In the genomic region with DNA sequence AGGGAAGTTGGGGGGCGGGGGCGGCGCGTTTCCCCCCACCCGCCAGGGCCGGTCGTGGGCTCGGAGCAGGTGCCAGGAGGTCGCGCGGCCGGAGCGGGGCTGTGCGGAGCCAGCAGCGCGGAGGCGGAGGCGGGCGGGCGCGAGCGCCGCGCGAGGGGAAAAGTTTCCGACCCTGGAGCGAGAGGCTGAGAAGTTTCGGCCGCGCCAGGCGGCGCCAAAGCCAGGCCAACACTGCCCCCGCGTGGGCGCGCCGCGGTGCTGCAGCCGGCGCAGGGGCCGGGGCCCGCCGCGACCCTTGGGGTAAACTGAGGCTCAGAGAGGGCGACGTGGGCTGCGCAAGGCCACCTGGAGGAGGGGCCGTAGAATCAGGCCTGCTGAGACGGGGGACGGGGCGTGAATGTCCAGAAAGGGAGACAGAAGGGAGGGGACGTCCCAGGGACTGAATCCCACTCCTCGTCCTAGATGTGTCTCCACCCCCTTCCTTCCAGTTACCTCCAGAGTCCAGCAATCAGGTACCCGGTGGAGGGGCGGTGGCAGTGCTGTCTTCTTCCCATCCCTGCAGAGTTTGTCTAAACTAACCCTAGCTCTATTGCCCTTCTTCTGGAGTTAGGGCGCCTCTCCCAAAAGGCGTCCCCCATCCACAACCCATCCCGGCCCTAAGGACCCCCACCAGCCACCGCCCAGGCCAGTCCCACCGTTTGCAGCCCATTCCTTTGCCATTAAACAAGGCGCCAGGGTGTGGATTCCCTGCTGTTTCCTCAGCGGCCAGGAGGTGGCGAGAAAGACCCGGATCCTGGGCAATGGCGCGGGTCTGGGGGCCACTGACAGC, we compare ENCODE assay signal across 1 cellular context.
TF ChIP-seq lines count a peak whose summit lies in the region.

No MANE protein-coding gene starts in this region.

TF ChIP-seq in HEK293, 187 proteins besides CTCF, POLR2A, EP300 and RAD21 (continued from another document and continues in another):
- no peak for TF ChIP-seq ZNF140 (tag by site-specific recombination; IDR thresholded peaks at IDR 0.05)
- TF ChIP-seq, protein P1, sequence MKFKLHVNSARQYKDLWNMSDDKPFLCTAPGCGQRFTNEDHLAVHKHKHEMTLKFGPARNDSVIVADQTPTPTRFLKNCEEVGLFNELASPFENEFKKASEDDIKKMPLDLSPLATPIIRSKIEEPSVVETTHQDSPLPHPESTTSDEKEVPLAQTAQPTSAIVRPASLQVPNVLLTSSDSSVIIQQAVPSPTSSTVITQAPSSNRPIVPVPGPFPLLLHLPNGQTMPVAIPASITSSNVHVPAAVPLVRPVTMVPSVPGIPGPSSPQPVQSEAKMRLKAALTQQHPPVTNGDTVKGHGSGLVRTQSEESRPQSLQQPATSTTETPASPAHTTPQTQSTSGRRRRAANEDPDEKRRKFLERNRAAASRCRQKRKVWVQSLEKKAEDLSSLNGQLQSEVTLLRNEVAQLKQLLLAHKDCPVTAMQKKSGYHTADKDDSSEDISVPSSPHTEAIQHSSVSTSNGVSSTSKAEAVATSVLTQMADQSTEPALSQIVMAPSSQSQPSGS (tag by site-specific recombination; IDR thresholded peaks at IDR 0.05; ENCODE audit: low read depth): no peak
- TF ChIP-seq OVOL3 (tag by site-specific recombination; IDR thresholded peaks at IDR 0.05): no peak
- TF ChIP-seq, protein P2, sequence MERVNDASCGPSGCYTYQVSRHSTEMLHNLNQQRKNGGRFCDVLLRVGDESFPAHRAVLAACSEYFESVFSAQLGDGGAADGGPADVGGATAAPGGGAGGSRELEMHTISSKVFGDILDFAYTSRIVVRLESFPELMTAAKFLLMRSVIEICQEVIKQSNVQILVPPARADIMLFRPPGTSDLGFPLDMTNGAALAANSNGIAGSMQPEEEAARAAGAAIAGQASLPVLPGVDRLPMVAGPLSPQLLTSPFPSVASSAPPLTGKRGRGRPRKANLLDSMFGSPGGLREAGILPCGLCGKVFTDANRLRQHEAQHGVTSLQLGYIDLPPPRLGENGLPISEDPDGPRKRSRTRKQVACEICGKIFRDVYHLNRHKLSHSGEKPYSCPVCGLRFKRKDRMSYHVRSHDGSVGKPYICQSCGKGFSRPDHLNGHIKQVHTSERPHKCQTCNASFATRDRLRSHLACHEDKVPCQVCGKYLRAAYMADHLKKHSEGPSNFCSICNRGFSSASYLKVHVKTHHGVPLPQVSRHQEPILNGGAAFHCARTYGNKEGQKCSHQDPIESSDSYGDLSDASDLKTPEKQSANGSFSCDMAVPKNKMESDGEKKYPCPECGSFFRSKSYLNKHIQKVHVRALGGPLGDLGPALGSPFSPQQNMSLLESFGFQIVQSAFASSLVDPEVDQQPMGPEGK (tag by site-specific recombination; IDR thresholded peaks at IDR 0.05): peak; percentile 86
- no peak for TF ChIP-seq ZNF792 (tag by site-specific recombination; IDR thresholded peaks at IDR 0.05)
- TF ChIP-seq, protein P3, sequence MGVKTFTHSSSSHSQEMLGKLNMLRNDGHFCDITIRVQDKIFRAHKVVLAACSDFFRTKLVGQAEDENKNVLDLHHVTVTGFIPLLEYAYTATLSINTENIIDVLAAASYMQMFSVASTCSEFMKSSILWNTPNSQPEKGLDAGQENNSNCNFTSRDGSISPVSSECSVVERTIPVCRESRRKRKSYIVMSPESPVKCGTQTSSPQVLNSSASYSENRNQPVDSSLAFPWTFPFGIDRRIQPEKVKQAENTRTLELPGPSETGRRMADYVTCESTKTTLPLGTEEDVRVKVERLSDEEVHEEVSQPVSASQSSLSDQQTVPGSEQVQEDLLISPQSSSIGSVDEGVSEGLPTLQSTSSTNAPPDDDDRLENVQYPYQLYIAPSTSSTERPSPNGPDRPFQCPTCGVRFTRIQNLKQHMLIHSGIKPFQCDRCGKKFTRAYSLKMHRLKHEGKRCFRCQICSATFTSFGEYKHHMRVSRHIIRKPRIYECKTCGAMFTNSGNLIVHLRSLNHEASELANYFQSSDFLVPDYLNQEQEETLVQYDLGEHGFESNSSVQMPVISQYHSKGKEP (tag by site-specific recombination; IDR thresholded peaks at IDR 0.05): no peak
- TF ChIP-seq ZNF292 (tag by site-specific recombination; IDR thresholded peaks at IDR 0.05; ENCODE audit: borderline replicate concordance, low read depth): no peak
- peak; percentile 74; the same call in 1 of the 2 replicates for TF ChIP-seq ZNF561 (tag by site-specific recombination; IDR thresholded peaks at IDR 0.05; ENCODE audit: borderline replicate concordance)
- no peak for TF ChIP-seq ZNF404 (tag by site-specific recombination; IDR thresholded peaks at IDR 0.05)
- TF ChIP-seq, protein P4, sequence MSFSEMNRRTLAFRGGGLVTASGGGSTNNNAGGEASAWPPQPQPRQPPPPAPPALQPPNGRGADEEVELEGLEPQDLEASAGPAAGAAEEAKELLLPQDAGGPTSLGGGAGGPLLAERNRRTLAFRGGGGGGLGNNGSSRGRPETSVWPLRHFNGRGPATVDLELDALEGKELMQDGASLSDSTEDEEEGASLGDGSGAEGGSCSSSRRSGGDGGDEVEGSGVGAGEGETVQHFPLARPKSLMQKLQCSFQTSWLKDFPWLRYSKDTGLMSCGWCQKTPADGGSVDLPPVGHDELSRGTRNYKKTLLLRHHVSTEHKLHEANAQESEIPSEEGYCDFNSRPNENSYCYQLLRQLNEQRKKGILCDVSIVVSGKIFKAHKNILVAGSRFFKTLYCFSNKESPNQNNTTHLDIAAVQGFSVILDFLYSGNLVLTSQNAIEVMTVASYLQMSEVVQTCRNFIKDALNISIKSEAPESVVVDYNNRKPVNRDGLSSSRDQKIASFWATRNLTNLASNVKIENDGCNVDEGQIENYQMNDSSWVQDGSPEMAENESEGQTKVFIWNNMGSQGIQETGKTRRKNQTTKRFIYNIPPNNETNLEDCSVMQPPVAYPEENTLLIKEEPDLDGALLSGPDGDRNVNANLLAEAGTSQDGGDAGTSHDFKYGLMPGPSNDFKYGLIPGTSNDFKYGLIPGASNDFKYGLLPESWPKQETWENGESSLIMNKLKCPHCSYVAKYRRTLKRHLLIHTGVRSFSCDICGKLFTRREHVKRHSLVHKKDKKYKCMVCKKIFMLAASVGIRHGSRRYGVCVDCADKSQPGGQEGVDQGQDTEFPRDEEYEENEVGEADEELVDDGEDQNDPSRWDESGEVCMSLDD (tag by site-specific recombination; IDR thresholded peaks at IDR 0.05): peak; percentile 71; the same call in 1 of the 2 replicates
- TF ChIP-seq ZNF19 (tag by site-specific recombination; IDR thresholded peaks at IDR 0.05; ENCODE audit: low read depth): no peak
- TF ChIP-seq GLIS2 (tag by site-specific recombination; IDR thresholded peaks at IDR 0.05): no peak
- no peak for TF ChIP-seq ZNF626 (tag by site-specific recombination; IDR thresholded peaks at IDR 0.05)
- TF ChIP-seq, protein P5, sequence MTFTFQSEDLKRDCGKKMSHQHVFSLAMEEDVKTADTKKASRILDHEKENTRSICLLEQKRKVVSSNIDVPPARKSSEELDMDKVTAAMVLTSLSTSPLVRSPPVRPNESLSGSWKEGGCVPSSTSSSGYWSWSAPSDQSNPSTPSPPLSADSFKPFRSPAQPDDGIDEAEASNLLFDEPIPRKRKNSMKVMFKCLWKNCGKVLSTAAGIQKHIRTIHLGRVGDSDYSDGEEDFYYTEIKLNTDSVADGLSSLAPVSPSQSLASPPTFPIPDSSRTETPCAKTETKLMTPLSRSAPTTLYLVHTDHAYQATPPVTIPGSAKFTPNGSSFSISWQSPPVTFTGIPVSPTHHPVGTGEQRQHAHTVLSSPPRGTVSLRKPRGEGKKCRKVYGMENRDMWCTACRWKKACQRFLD (tag by site-specific recombination; IDR thresholded peaks at IDR 0.05): no peak
- TF ChIP-seq, protein P6, sequence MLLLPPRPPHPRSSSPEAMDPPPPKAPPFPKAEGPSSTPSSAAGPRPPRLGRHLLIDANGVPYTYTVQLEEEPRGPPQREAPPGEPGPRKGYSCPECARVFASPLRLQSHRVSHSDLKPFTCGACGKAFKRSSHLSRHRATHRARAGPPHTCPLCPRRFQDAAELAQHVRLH (tag by site-specific recombination; IDR thresholded peaks at IDR 0.05): no peak
- TF ChIP-seq ZNF37A (tag by site-specific recombination; IDR thresholded peaks at IDR 0.05): no peak
- TF ChIP-seq, protein P7, sequence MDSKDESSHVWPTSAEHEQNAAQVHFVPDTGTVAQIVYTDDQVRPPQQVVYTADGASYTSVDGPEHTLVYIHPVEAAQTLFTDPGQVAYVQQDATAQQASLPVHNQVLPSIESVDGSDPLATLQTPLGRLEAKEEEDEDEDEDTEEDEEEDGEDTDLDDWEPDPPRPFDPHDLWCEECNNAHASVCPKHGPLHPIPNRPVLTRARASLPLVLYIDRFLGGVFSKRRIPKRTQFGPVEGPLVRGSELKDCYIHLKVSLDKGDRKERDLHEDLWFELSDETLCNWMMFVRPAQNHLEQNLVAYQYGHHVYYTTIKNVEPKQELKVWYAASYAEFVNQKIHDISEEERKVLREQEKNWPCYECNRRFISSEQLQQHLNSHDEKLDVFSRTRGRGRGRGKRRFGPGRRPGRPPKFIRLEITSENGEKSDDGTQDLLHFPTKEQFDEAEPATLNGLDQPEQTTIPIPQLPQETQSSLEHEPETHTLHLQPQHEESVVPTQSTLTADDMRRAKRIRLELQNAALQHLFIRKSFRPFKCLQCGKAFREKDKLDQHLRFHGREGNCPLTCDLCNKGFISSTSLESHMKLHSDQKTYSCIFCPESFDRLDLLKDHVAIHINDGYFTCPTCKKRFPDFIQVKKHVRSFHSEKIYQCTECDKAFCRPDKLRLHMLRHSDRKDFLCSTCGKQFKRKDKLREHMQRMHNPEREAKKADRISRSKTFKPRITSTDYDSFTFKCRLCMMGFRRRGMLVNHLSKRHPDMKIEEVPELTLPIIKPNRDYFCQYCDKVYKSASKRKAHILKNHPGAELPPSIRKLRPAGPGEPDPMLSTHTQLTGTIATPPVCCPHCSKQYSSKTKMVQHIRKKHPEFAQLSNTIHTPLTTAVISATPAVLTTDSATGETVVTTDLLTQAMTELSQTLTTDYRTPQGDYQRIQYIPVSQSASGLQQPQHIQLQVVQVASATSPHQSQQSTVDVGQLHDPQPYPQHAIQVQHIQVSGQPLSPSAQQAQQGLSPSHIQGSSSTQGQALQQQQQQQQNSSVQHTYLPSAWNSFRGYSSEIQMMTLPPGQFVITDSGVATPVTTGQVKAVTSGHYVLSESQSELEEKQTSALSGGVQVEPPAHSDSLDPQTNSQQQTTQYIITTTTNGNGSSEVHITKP (tag by site-specific recombination; IDR thresholded peaks at IDR 0.05): peak; percentile 50; the same call in 1 of the 2 replicates
- TF ChIP-seq ZNF629 (tag by site-specific recombination; IDR thresholded peaks at IDR 0.05): 0 out of 2 replicates have a peak, but pooled peaks have one; percentile 21
- TF ChIP-seq KLF7 (tag by site-specific recombination; IDR thresholded peaks at IDR 0.05; ENCODE audit: borderline replicate concordance): no peak; the same call in 1 of the 2 replicates
- TF ChIP-seq ZNF785 (tag by site-specific recombination; IDR thresholded peaks at IDR 0.05): peak; percentile 26; the same call in 1 of the 2 replicates
- no peak for TF ChIP-seq ZNF624 (tag by site-specific recombination; IDR thresholded peaks at IDR 0.05)
- 0 out of 2 replicates have a peak, but pooled peaks have one; percentile 31 for TF ChIP-seq ZNF184 (tag by site-specific recombination; IDR thresholded peaks at IDR 0.05)
- peak; percentile 47 for TF ChIP-seq ZEB2 (tag by site-specific recombination; IDR thresholded peaks at IDR 0.05)
- TF ChIP-seq ZIC2 (tag by site-specific recombination; IDR thresholded peaks at IDR 0.05): 0 out of 2 replicates have a peak, but pooled peaks have one; percentile 16
- no peak for TF ChIP-seq ZNF623 (tag by site-specific recombination; IDR thresholded peaks at IDR 0.05)
- TF ChIP-seq ZSCAN23 (tag by site-specific recombination; IDR thresholded peaks at IDR 0.05): no peak
- no peak for TF ChIP-seq ZNF514 (tag by site-specific recombination; IDR thresholded peaks at IDR 0.05)
- TF ChIP-seq, protein P8, sequence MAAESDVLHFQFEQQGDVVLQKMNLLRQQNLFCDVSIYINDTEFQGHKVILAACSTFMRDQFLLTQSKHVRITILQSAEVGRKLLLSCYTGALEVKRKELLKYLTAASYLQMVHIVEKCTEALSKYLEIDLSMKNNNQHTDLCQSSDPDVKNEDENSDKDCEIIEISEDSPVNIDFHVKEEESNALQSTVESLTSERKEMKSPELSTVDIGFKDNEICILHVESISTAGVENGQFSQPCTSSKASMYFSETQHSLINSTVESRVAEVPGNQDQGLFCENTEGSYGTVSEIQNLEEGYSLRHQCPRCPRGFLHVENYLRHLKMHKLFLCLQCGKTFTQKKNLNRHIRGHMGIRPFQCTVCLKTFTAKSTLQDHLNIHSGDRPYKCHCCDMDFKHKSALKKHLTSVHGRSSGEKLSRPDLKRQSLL (tag by site-specific recombination; IDR thresholded peaks at IDR 0.05): peak; percentile 40
- TF ChIP-seq, protein P9, sequence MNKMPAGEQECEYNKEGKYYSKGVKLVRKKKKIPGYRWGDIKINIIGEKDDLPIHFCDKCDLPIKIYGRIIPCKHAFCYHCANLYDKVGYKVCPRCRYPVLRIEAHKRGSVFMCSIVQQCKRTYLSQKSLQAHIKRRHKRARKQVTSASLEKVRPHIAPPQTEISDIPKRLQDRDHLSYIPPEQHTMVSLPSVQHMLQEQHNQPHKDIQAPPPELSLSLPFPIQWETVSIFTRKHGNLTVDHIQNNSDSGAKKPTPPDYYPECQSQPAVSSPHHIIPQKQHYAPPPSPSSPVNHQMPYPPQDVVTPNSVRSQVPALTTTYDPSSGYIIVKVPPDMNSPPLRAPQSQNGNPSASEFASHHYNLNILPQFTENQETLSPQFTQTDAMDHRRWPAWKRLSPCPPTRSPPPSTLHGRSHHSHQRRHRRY (tag by site-specific recombination; IDR thresholded peaks at IDR 0.05): no peak
- no peak for TF ChIP-seq OSR2 (tag by site-specific recombination; IDR thresholded peaks at IDR 0.05)
- no peak for TF ChIP-seq ZBTB7A (tag by site-specific recombination; IDR thresholded peaks at IDR 0.05; ENCODE audit: low read depth)
- TF ChIP-seq, protein P10, sequence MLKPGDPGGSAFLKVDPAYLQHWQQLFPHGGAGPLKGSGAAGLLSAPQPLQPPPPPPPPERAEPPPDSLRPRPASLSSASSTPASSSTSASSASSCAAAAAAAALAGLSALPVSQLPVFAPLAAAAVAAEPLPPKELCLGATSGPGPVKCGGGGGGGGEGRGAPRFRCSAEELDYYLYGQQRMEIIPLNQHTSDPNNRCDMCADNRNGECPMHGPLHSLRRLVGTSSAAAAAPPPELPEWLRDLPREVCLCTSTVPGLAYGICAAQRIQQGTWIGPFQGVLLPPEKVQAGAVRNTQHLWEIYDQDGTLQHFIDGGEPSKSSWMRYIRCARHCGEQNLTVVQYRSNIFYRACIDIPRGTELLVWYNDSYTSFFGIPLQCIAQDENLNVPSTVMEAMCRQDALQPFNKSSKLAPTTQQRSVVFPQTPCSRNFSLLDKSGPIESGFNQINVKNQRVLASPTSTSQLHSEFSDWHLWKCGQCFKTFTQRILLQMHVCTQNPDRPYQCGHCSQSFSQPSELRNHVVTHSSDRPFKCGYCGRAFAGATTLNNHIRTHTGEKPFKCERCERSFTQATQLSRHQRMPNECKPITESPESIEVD (tag by site-specific recombination; IDR thresholded peaks at IDR 0.05): no peak
- no peak for TF ChIP-seq SCRT2 (tag by site-specific recombination; IDR thresholded peaks at IDR 0.05)
- TF ChIP-seq ZNF560 (tag by site-specific recombination; IDR thresholded peaks at IDR 0.05; ENCODE audit: borderline replicate concordance): no peak
- TF ChIP-seq YY1 (tag by site-specific recombination; IDR thresholded peaks at IDR 0.05): no peak
- peak; percentile 87 for TF ChIP-seq ZNF335 (tag by site-specific recombination; conservative IDR thresholded peaks at IDR 0.05)
- peak; percentile 55 for TF ChIP-seq IKZF3 (tag by site-specific recombination; IDR thresholded peaks at IDR 0.05)
- TF ChIP-seq ZNF660 (tag by site-specific recombination; IDR thresholded peaks at IDR 0.05): peak; percentile 88
